In genomic region chr1:84770481-84770880, GRCh38 we compare ENCODE assay signal across 25 cellular contexts.
"Had no signal": no experiment of that assay in that cellular context is flagged by ENCODE, and none has a peak within 500 bp of the region (broad histone marks: within the 10 kb centered on the region; RNA-seq: fewer than 3 reads in every experiment).

No MANE protein-coding gene starts in this region.

- H3K9me3 ChIP-seq: stomach, suprapubic skin, testis, thoracic aorta, thyroid gland, tibial artery, tibial nerve, transverse colon, upper lobe of left lung, upper lobe of right lung, uterus, vagina had no signal

- H3K4me3 ChIP-seq: stomach, suprapubic skin, testis, thoracic aorta, thyroid gland, tibial artery, tibial nerve, transverse colon, upper lobe of left lung, upper lobe of right lung, uterus, vagina had no signal

- H3K27ac ChIP-seq: stomach, suprapubic skin, testis, thoracic aorta, thyroid gland, tibial artery, tibial nerve, transverse colon, upper lobe of left lung, upper lobe of right lung, uterus, vagina had no signal

- H3K36me3 ChIP-seq: stomach, suprapubic skin, thoracic aorta, thyroid gland, tibial artery, tibial nerve, transverse colon, upper lobe of left lung, upper lobe of right lung, uterus, vagina had no signal

- DNase-seq: stimulated activated CD4-positive, alpha-beta T cell treated with anti-CD3 and anti-CD28 coated beads, Interleukin-2, amount 100 ng/mL, for 48 hours; stimulated activated CD4-positive, alpha-beta T cell treated with anti-CD3 and anti-CD28 coated beads, Interleukin-4, amount 100 ng/mL, for 1 hour; stimulated activated CD4-positive, alpha-beta T cell treated with anti-CD3 and anti-CD28 coated beads, Interleukin-4, amount 100 ng/mL, for 24 hours; stimulated activated CD4-positive, alpha-beta T cell treated with anti-CD3 and anti-CD28 coated beads, Interleukin-4, amount 100 ng/mL, for 4 hours; stimulated activated CD8-positive, alpha-beta memory T cell treated with anti-CD3 and anti-CD28 coated beads, Interleukin-4, amount 100 ng/mL, for 48 hours; stimulated activated naive B cell treated with anti-CD40 and anti-IgM and Interleukin-4, amounts not matched to agents 10 μg/mL and 1 μg/mL and 100 μg/mL, for 72 hours; stimulated activated naive CD4-positive, alpha-beta T cell; stimulated activated naive CD4-positive, alpha-beta T cell treated with Interleukin-2 at 50 U/mL for 16 hours; stimulated activated naive CD8-positive, alpha-beta T cell treated with anti-CD3 and anti-CD28 coated beads, Interleukin-15, amount 100 ng/mL, for 72 hours; stimulated activated naive CD8-positive, alpha-beta T cell treated with anti-CD3 and anti-CD28 coated beads, Interleukin-15, Interleukin-2, amounts not matched to agents 100 U/mL and 50 U/mL, for 24 hours; stomach; substantia nigra; testis; thyroid gland; tibial artery; transverse colon; upper lobe of left lung; upper lobe of right lung; uterus had no signal

- H3K4me1 ChIP-seq: testis, thyroid gland, tibial artery, tibial nerve, transverse colon, upper lobe of left lung, upper lobe of right lung, uterus had no signal

- ATAC-seq: stimulated activated effector memory CD8-positive, alpha-beta T cell treated with anti-CD3 and anti-CD28 coated beads, Interleukin-12 subunit alpha, Interleukin-12 subunit beta, amount 100 ng/mL, for 72 hours; stimulated activated memory B cell treated with anti-CD40 and anti-IgM and Interleukin-4, amounts not matched to agents 10 μg/mL and 1 μg/mL and 100 μg/mL, for 72 hours; stimulated activated naive B cell treated with anti-CD40 and anti-IgM and Interleukin-4, amounts not matched to agents 10 μg/mL and 1 μg/mL and 100 μg/mL, for 72 hours; stimulated activated naive CD8-positive, alpha-beta T cell treated with anti-CD3 and anti-CD28 coated beads, Interleukin-15, amount 100 ng/mL, for 72 hours; stimulated activated naive CD8-positive, alpha-beta T cell treated with anti-CD3 and anti-CD28 coated beads, Interleukin-15, Interleukin-2, amounts not matched to agents 100 U/mL and 50 U/mL, for 24 hours; upper lobe of right lung had no signal

- H3K27me3 ChIP-seq: testis, thyroid gland, tibial artery, transverse colon, upper lobe of left lung, uterus, vagina had no signal
